In genomic region chr3:169964176-169964575, GRCh38 we compare ENCODE assay signal across 16 cellular contexts. TPM values are rescaled to one million over a fixed set of nuclear protein-coding genes. Genes with fewer than 3 reads are reported as not detected.
DNase-seq lines count a peak whose midpoint lies in the region; ATAC-seq and TF ChIP-seq lines count a peak whose summit lies in the region.
"Had no signal": no experiment of that assay in that cellular context is flagged by ENCODE, and none has a peak within 500 bp of the region (broad histone marks: within the 10 kb centered on the region; RNA-seq: fewer than 3 reads in every experiment).

No MANE protein-coding gene starts in this region.

- peak overlapping the region in 3 of 4 donors; percentile 5 to 85 (median 7) for H3K4me3 Mint-ChIP-seq in CD4-positive, CD25-positive, alpha-beta regulatory T cell
- peak overlapping the region; percentile 95 for H3K4me3 Mint-ChIP-seq in activated T-helper 17 cell treated with anti-CD3 and anti-CD28 coated beads, Interleukin-2, amount 50 U/mL, for 72 hours
- no peak overlapping the region for H3K4me3 Mint-ChIP-seq in Caco-2 (ENCODE audit: unreplicated experiment)
- H3K4me3 Mint-ChIP-seq: activated CD4-positive, alpha-beta memory T cell treated with anti-CD3 and anti-CD28 coated beads for 36 hours had no signal

- no TSS peak for BruUV-seq in Caco-2 (replicated peaks; lab: Mats Ljungman, UMichigan)

- H3K9ac ChIP-seq in mesendoderm (ENCODE audit: low read length) (no peak overlapping the region), MM.1S (ENCODE audit: low read length) (no peak overlapping the region)

- H3K79me2 ChIP-seq in mesendoderm (ENCODE audit: control insufficient read depth, insufficient read depth, low read length) = peaks cover 13% of the 10 kb centered on the region
- H3K79me2 ChIP-seq in MM.1S (ENCODE audit: low read length) = peaks cover 34% of the 10 kb centered on the region

- CTCF ChIA-PET in Caco-2 (lab: Charles Lee) = no interaction called here

- H3K27me3 ChIP-seq in CD4-positive, CD25-positive, alpha-beta regulatory T cell (ENCODE audit: control insufficient read depth, insufficient read depth, low read length) = peaks cover 12% of the 10 kb centered on the region
- H3K27me3 ChIP-seq in mesendoderm (ENCODE audit: insufficient read depth, low read length, poor library complexity) (no peaks in the 10 kb centered on the region), MM.1S (replicated peaks; ENCODE audit: insufficient read depth, low read length) (no peaks in the 10 kb centered on the region), Caco-2 (replicated peaks; ENCODE audit: control insufficient read depth, insufficient read depth, low read length) (no peaks in the 10 kb centered on the region; the same call in 1 of the 2 replicates)

- H2BK120ac ChIP-seq in mesendoderm (ENCODE audit: low read depth, low read length) = no peak overlapping the region

- H3K4ac ChIP-seq in mesendoderm (ENCODE audit: low read depth, low read length) = no peak overlapping the region

- peaks cover 0 to 2% (median 0%) of the 10 kb centered on the region in 7 donors for H3K9me3 Mint-ChIP-seq in CD4-positive, CD25-positive, alpha-beta regulatory T cell
- peaks cover 5% of the 10 kb centered on the region for H3K9me3 Mint-ChIP-seq in activated T-helper 17 cell treated with anti-CD3 and anti-CD28 coated beads, Interleukin-2, amount 50 U/mL, for 72 hours
- H3K9me3 Mint-ChIP-seq in Caco-2 (ENCODE audit: unreplicated experiment) = no peaks in the 10 kb centered on the region
- H3K9me3 Mint-ChIP-seq: activated CD4-positive, alpha-beta memory T cell treated with anti-CD3 and anti-CD28 coated beads for 36 hours; type B pancreatic cell had no signal

- no peak overlapping the region for H3K4me3 ChIP-seq in CD4-positive, CD25-positive, alpha-beta regulatory T cell (ENCODE audit: low read depth, low read length)
- no peak overlapping the region for H3K4me3 ChIP-seq in mesendoderm (ENCODE audit: low read length)
- H3K4me3 ChIP-seq in MM.1S (ENCODE audit: low read length) = no peak overlapping the region
- H3K4me3 ChIP-seq in Caco-2 (ENCODE audit: low read depth, low read length) = no peak overlapping the region

- no peak overlapping the region for H4K8ac ChIP-seq in mesendoderm (ENCODE audit: low read depth, low read length)

- peaks cover 14% of the 10 kb centered on the region for H3F3A ChIP-seq in MM.1S (ENCODE audit: insufficient read depth, low read length)

- H3K27me3 Mint-ChIP-seq in CD4-positive, CD25-positive, alpha-beta regulatory T cell = peaks cover 15% of the 10 kb centered on the region
- H3K27me3 Mint-ChIP-seq in activated T-helper 17 cell treated with anti-CD3 and anti-CD28 coated beads, Interleukin-2, amount 50 U/mL, for 72 hours = peaks cover 3% of the 10 kb centered on the region
- peaks cover 20% of the 10 kb centered on the region for H3K27me3 Mint-ChIP-seq in Caco-2 (ENCODE audit: insufficient read depth, unreplicated experiment)
- H3K27me3 Mint-ChIP-seq: activated CD4-positive, alpha-beta memory T cell treated with anti-CD3 and anti-CD28 coated beads for 36 hours had no signal

- H3K56ac ChIP-seq in mesendoderm (ENCODE audit: low read length) = no peak overlapping the region

- H2BK15ac ChIP-seq in mesendoderm (replicated peaks; ENCODE audit: low read depth) = no peak overlapping the region

- no peak overlapping the region for H2AK5ac ChIP-seq in mesendoderm (ENCODE audit: low read length)

- no peak overlapping the region for H4K5ac ChIP-seq in mesendoderm (ENCODE audit: low read length)

- no peaks in the 10 kb centered on the region for H4K20me1 ChIP-seq in MM.1S (ENCODE audit: insufficient read depth, low read length)

- H2AFZ ChIP-seq in MM.1S (ENCODE audit: low read length) = no peak overlapping the region

- no peak overlapping the region for H3K18ac ChIP-seq in mesendoderm (ENCODE audit: low read length)

- DNase-seq in CD4-positive, CD25-positive, alpha-beta regulatory T cell = no peak
- DNase-seq in HS-5 (ENCODE audit: low read depth) = peak; percentile 60
- DNase-seq in mesendoderm = peak; percentile 76
- no peak for DNase-seq in MM.1S
- no peak for DNase-seq in GM19238 (ENCODE audit: insufficient read length, low spot score)
- no peak for DNase-seq in Caco-2
- DNase-seq: activated CD4-positive, alpha-beta memory T cell treated with anti-CD3 and anti-CD28 coated beads for 36 hours; DMS 273 treated with DMSO at 0.1 percent for 48 hours; right cardiac atrium; SHP77 treated with DMSO at 0.1 percent for 48 hours; stimulated activated CD4-positive, alpha-beta T cell treated with anti-CD3 and anti-CD28 coated beads, Interleukin-4, amount 100 ng/mL, for 24 hours; T-helper 9 cell had no signal

- TF ChIP-seq CTCF in MM.1S (IDR thresholded peaks at IDR 0.05; ENCODE audit: low read length) (no peak), Caco-2 (IDR thresholded peaks at IDR 0.05; ENCODE audit: insufficient read depth in 1 of 2, low read depth in 1 of 2, low read length in 1 of 2, severe bottlenecking in 1 of 2, unreplicated experiment in 1 of 2) (no peak)

- H3K9me3 ChIP-seq in CD4-positive, CD25-positive, alpha-beta regulatory T cell (ENCODE audit: control insufficient read depth in 2 of 2, low read length in 2 of 2) = no peaks in the 10 kb centered on the region
- no peaks in the 10 kb centered on the region for H3K9me3 ChIP-seq in MM.1S (replicated peaks; ENCODE audit: insufficient read depth, low read length)
- peaks cover 3% of the 10 kb centered on the region for H3K9me3 ChIP-seq in Caco-2

- peaks cover 16 to 44% (median 30%) of the 10 kb centered on the region in 4 donors for H3K4me1 Mint-ChIP-seq in CD4-positive, CD25-positive, alpha-beta regulatory T cell
- H3K4me1 Mint-ChIP-seq in activated T-helper 17 cell treated with anti-CD3 and anti-CD28 coated beads, Interleukin-2, amount 50 U/mL, for 72 hours = peaks cover 27% of the 10 kb centered on the region
- H3K4me1 Mint-ChIP-seq in Caco-2 (ENCODE audit: low read depth, unreplicated experiment) = peaks cover 14% of the 10 kb centered on the region

- peak overlapping the region in 2 of 3 donors; percentile 99 for H3K27ac Mint-ChIP-seq in CD4-positive, CD25-positive, alpha-beta regulatory T cell
- H3K27ac Mint-ChIP-seq in activated T-helper 17 cell treated with anti-CD3 and anti-CD28 coated beads, Interleukin-2, amount 50 U/mL, for 72 hours = no peak overlapping the region
- H3K27ac Mint-ChIP-seq in Caco-2 (ENCODE audit: unreplicated experiment) = no peak overlapping the region
- H3K27ac Mint-ChIP-seq: activated CD4-positive, alpha-beta memory T cell treated with anti-CD3 and anti-CD28 coated beads for 36 hours; type B pancreatic cell had no signal

- H3K9me2 ChIP-seq in MM.1S (replicated peaks; ENCODE audit: insufficient read depth, low read length) = no peaks in the 10 kb centered on the region

- H3K27ac ChIP-seq in CD4-positive, CD25-positive, alpha-beta regulatory T cell (ENCODE audit: insufficient read depth, low read length, poor library complexity, severe bottlenecking) = no peak overlapping the region
- H3K27ac ChIP-seq in mesendoderm (ENCODE audit: low read depth, low read length) (no peak overlapping the region), MM.1S (ENCODE audit: low read length) (no peak overlapping the region)

- peaks cover 3% of the 10 kb centered on the region for H3K79me1 ChIP-seq in mesendoderm (ENCODE audit: low read length)

- H3K4me2 ChIP-seq in mesendoderm (ENCODE audit: low read length) (no peak overlapping the region), MM.1S (ENCODE audit: low read depth, low read length) (no peak overlapping the region)

- no peak for ATAC-seq in CD4-positive, CD25-positive, alpha-beta regulatory T cell (ENCODE audit: low read depth in 2 of 2)
- no peak for ATAC-seq in activated T-helper 17 cell treated with anti-CD3 and anti-CD28 coated beads, Interleukin-2, amount 50 U/mL, for 72 hours (replicated peaks)
- no peak for ATAC-seq in HG02970 (IDR thresholded peaks at IDR 0.05; ENCODE audit: low FRiP score, unreplicated experiment)
- ATAC-seq: right cardiac atrium had no signal

- no peaks in the 10 kb centered on the region for H3K36me3 ChIP-seq in CD4-positive, CD25-positive, alpha-beta regulatory T cell (ENCODE audit: control insufficient read depth, insufficient read depth, low read length)
- H3K36me3 ChIP-seq in mesendoderm (ENCODE audit: control insufficient read depth, insufficient read depth, low read length) (no peaks in the 10 kb centered on the region), MM.1S (replicated peaks; ENCODE audit: insufficient read depth, low read length) (no peaks in the 10 kb centered on the region), Caco-2 (ENCODE audit: control insufficient read depth, insufficient read depth, low read length) (no peaks in the 10 kb centered on the region)

- H3K4me1 ChIP-seq in CD4-positive, CD25-positive, alpha-beta regulatory T cell (ENCODE audit: control insufficient read depth, insufficient read depth, low read length, poor library complexity, severe bottlenecking) = peaks cover 21% of the 10 kb centered on the region
- peaks cover 1% of the 10 kb centered on the region for H3K4me1 ChIP-seq in mesendoderm (ENCODE audit: control insufficient read depth, low read depth, low read length)
- H3K4me1 ChIP-seq in MM.1S (ENCODE audit: low read length) = peaks cover 20% of the 10 kb centered on the region
- peaks cover 7% of the 10 kb centered on the region for H3K4me1 ChIP-seq in Caco-2

- H2BK5ac ChIP-seq in mesendoderm (ENCODE audit: low read length) = no peak overlapping the region

- POLR2A ChIA-PET in Caco-2 (lab: Charles Lee) = no interaction called here

- intact Hi-C loops in Caco-2 (cut with micrococcal nuclease; ENCODE audit: unreplicated experiment) = no loop called here

- H3K36me3 Mint-ChIP-seq in CD4-positive, CD25-positive, alpha-beta regulatory T cell = peaks cover 6% of the 10 kb centered on the region
- H3K36me3 Mint-ChIP-seq in activated T-helper 17 cell treated with anti-CD3 and anti-CD28 coated beads, Interleukin-2, amount 50 U/mL, for 72 hours (ENCODE audit: low read depth) = peaks cover 24% of the 10 kb centered on the region
- H3K36me3 Mint-ChIP-seq in Caco-2 (ENCODE audit: insufficient read depth, unreplicated experiment) = peaks cover 10% of the 10 kb centered on the region
- H3K36me3 Mint-ChIP-seq: activated CD4-positive, alpha-beta memory T cell treated with anti-CD3 and anti-CD28 coated beads for 36 hours; type B pancreatic cell had no signal

- WGBS in mesendoderm (ENCODE audit: extremely low coverage, insufficient coverage, low lambda C conversion rate) = no CpG with 5 or more reads among the region's 2 CpGs

- H3K23ac ChIP-seq in mesendoderm (ENCODE audit: low read length) = no peak overlapping the region

RNA-seq across cellular contexts. Expression of gene SEC62, which starts 2.4 kb away (rescaled TPM):
- total RNA-seq in CD4-positive, CD25-positive, alpha-beta regulatory T cell = 78.7 TPM
- 100 to 1,000 TPM; 127 to 193 (median 141) TPM for polyA plus RNA-seq in CD4-positive, CD25-positive, alpha-beta regulatory T cell
- 10 to 100 TPM; 64.1 to 78.5 TPM for total RNA-seq in activated T-helper 17 cell treated with anti-CD3 and anti-CD28 coated beads, Interleukin-2, amount 50 U/mL, for 72 hours
- 214 TPM for polyA plus RNA-seq in mesendoderm (2013, experiment 1 of 2)
- 216 TPM for polyA plus RNA-seq in mesendoderm (2013, experiment 2 of 2)
- total RNA-seq in Caco-2 (2022) = 60.3 and 74.7 TPM in 2 replicates

RNA-seq across cellular contexts. Expression of gene SAMD7, which starts 52.8 kb away (rescaled TPM):
- total RNA-seq in CD4-positive, CD25-positive, alpha-beta regulatory T cell = not detected
- not detected for polyA plus RNA-seq in CD4-positive, CD25-positive, alpha-beta regulatory T cell
- total RNA-seq in activated T-helper 17 cell treated with anti-CD3 and anti-CD28 coated beads, Interleukin-2, amount 50 U/mL, for 72 hours = not detected
- polyA plus RNA-seq in mesendoderm (2013, experiment 1 of 2) = not detected
- not detected for polyA plus RNA-seq in mesendoderm (2013, experiment 2 of 2)
- total RNA-seq in Caco-2 (2022) = not detected in 2 replicates
- total RNA-seq: activated CD4-positive, alpha-beta memory T cell treated with anti-CD3 and anti-CD28 coated beads for 36 hours; lower leg skin; right cardiac atrium had no signal
- polyA plus RNA-seq: right cardiac atrium had no signal

Comparison
In these comparisons a context has a peak if more than half of its experiments do, and no peak if none do; other contexts are left out.
1. DNase-seq: peak in HS-5 (single experiment) and mesendoderm (single experiment); none in CD4-positive, CD25-positive, alpha-beta regulatory T cell (0 of 3), MM.1S (single experiment), GM19238 (single experiment) and Caco-2 (0 of 2).
2. H3K27ac Mint-ChIP-seq: peak in CD4-positive, CD25-positive, alpha-beta regulatory T cell (2 of 3); none in activated T-helper 17 cell treated with anti-CD3 and anti-CD28 coated beads, Interleukin-2, amount 50 U/mL, for 72 hours (single experiment) and Caco-2 (single experiment).